25 cellular contexts compared by ENCODE assay signal in the genomic region with DNA sequence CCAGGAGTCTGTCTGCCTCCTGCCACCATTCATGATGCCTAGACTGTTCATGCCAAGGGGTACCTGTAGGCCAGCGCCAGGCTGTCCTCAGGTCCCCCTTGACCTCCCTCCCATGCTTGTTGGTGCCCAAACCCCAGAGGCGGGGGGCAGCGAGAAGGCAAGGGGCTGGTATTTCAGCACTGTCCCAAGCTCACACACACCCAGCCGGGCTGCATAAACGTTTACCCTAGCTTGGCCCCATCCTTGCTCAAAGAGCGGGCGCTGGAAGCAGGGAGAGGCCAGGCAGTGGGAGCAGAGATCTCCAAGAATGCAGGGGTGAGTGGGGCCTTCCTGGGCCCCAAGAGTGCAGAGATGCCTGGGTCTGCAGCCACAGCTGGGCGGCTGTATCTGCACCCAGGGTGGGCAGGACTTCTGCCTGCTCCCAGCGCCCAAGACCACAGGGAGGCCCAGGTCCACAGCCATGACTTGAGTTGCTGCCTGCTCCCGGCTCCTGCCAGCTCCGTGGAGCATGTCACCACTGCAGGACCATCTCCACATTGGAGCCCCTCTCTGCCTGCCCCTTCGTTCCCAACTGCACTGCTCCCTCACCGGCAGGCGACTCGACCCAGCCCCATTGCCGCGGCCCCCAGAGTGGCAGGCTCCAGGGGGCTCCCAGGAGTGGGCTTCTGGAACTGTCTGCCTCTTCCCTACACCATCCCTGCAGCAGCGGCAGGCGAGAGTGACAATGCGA.
"Had no signal": no experiment of that assay in that cellular context is flagged by ENCODE, and none has a peak within 500 bp of the region (broad histone marks: within the 10 kb centered on the region; RNA-seq: fewer than 3 reads in every experiment).

No MANE protein-coding gene starts in this region.

- H3K4me1 Mint-ChIP-seq: memory B cell, neural crest cell had no signal

- DNase-seq: caudate nucleus; cerebellar nuclear complex; dorsolateral prefrontal cortex; effector CD4-positive, alpha-beta T cell; endodermal cell; foreskin fibroblast; gastrocnemius medialis; head of caudate nucleus; sigmoid colon; stimulated activated CD4-positive, alpha-beta T cell treated with anti-CD3 and anti-CD28 coated beads, Interleukin-15, amount 100 ng/mL, for 24 hours; stimulated activated CD4-positive, alpha-beta T cell treated with anti-CD3 and anti-CD28 coated beads, Interleukin-2, amount 100 ng/mL, for 48 hours; stimulated activated naive CD4-positive, alpha-beta T cell treated with Interleukin-2 at 50 U/mL for 16 hours had no signal

- H3K4me3 Mint-ChIP-seq: endodermal cell; memory B cell; natural killer cell treated with Interleukin-12 subunit alpha and Interleukin-12 subunit beta and Interleukin-15 and Interleukin-18, amount 100 ng/mL, for 72 hours; neural crest cell had no signal

- H3K9me3 Mint-ChIP-seq: natural killer cell treated with Interleukin-12 subunit alpha and Interleukin-12 subunit beta and Interleukin-15 and Interleukin-18, amount 100 ng/mL, for 72 hours; neural crest cell had no signal

- ATAC-seq: esophagus mucosa, gastrocnemius medialis, left lobe of liver had no signal

- H3K36me3 Mint-ChIP-seq: memory B cell; natural killer cell treated with Interleukin-12 subunit alpha and Interleukin-12 subunit beta and Interleukin-15 and Interleukin-18, amount 100 ng/mL, for 72 hours had no signal

- H3K36me3 ChIP-seq: gastrocnemius medialis, prostate gland, right atrium auricular region, sigmoid colon, thoracic aorta, tibial nerve had no signal

- H3K4me3 ChIP-seq: dorsolateral prefrontal cortex, gastrocnemius medialis, lung, prostate gland, right atrium auricular region, sigmoid colon, thoracic aorta, tibial nerve had no signal

- H3K9me3 ChIP-seq: gastrocnemius medialis, prostate gland, right atrium auricular region, sigmoid colon, thoracic aorta had no signal

- H3K4me1 ChIP-seq: gastrocnemius medialis, prostate gland, right atrium auricular region, sigmoid colon, tibial nerve had no signal

- H3K27me3 Mint-ChIP-seq: memory B cell; natural killer cell treated with Interleukin-12 subunit alpha and Interleukin-12 subunit beta and Interleukin-15 and Interleukin-18, amount 100 ng/mL, for 72 hours had no signal

- H3K27ac ChIP-seq: dorsolateral prefrontal cortex, epithelial cell of prostate, gastrocnemius medialis, prostate gland, right atrium auricular region, sigmoid colon, thoracic aorta, tibial nerve had no signal

- H3K27ac Mint-ChIP-seq: endodermal cell; memory B cell; natural killer cell treated with Interleukin-12 subunit alpha and Interleukin-12 subunit beta and Interleukin-15 and Interleukin-18, amount 100 ng/mL, for 72 hours had no signal

- FAIRE-seq: colon, keratinocyte had no signal

- H3K27me3 ChIP-seq: dorsolateral prefrontal cortex, gastrocnemius medialis, right atrium auricular region, sigmoid colon, tibial nerve had no signal
